Comparison of ENCODE assay signal across 8 cellular contexts in the genomic region with DNA sequence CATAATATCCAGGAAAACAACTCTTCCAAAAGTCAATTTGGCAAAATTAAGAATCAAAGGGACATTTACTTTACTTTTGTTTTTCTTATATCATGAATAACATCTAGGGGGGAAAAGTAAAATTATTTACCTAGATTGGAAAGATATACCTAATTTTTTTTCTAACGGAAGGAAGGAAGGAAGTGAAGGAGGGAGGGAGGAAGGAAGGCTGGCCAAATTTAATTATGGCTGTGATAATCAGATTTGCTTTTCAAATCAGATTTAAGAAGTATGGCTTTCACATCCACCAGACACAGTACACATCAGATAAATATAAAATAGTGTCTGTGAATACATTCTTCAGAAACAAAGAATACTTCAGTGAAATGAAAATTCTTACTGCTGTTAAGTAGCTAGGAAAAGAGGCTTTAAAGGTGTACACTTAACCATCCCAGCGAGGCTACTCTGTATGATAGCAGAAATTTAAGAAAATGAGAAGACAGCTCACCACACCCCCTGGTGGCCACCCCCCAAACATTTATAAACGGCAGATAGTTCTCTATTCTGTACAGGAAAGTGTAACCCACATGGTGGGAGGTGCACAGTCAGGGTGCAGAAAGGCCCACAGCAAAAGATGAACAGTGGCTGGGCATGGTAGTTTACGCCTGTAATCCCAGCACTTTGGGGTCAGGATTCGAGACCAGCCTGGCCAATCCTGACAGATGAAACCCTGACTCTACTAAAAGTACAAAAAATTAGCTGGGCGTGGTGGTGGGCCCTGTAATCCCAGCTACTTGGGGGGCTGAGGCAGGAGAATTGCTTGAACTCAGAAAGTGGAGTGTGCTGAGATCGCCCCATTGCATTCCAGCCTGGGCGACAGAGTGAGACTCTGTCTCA.
DNase-seq lines count a peak whose midpoint lies in the region; ATAC-seq and TF ChIP-seq lines count a peak whose summit lies in the region.

No MANE protein-coding gene starts in this region.

- H3K9ac ChIP-seq in BLaER1 = no peak overlapping the region

- H3K4me3 ChIP-seq in BLaER1 (no peak overlapping the region), cardiac fibroblast (replicated peaks in 1 of 2; ENCODE audit: low read depth in 2 of 2, low read length in 2 of 2) (no peak overlapping the region)

- peaks cover 50% of the 10 kb centered on the region for H3K36me3 ChIP-seq in BLaER1

- H3K27ac ChIP-seq in BLaER1 = peak overlapping the region; percentile 22; the same call in 1 of the 2 replicates

- H3K9me3 ChIP-seq in BLaER1 = no peaks in the 10 kb centered on the region

- H3K4me2 ChIP-seq in BLaER1 = peak overlapping the region; percentile 58

- peaks cover 24% of the 10 kb centered on the region for H3K4me1 ChIP-seq in BLaER1

- no peaks in the 10 kb centered on the region for H3K27me3 ChIP-seq in BLaER1

- peak; percentile 83 for ATAC-seq in GM21619 (IDR thresholded peaks at IDR 0.05; ENCODE audit: unreplicated experiment)
- no peak for ATAC-seq in HG02678 (IDR thresholded peaks at IDR 0.05; ENCODE audit: unreplicated experiment)

- TF ChIP-seq CTCF in cardiac fibroblast (IDR thresholded peaks at IDR 0.05; ENCODE audit: low read depth, low read length) = peak; percentile 74

- H4K20me1 ChIP-seq in BLaER1 = no peaks in the 10 kb centered on the region

- DNase-seq in NCI-H2227 treated with DMSO at 0.1 percent for 48 hours (lab: John Stamatoyannopoulos, UW) (peak; percentile 33), cardiac fibroblast (ENCODE audit: low read depth in 2 of 2) (peak; percentile 74 to 75), kidney tubule cell (ENCODE audit: low spot score) (peak; percentile 64)
- DNase-seq in activated CD4-positive, CD25-positive, alpha-beta regulatory T cell (lab: John Stamatoyannopoulos, UW) = peak; percentile 60 to 70 (median 63)
- DNase-seq in stimulated activated CD4-positive, alpha-beta T cell treated with anti-CD3 and anti-CD28 coated beads, Interleukin-4, amount 100 ng/mL, for 1 hour = peak; percentile 84

Comparison
In these comparisons a context has a peak if more than half of its experiments do, and no peak if none do; other contexts are left out.
1. DNase-seq: peak in every context shown above with its lines; median percentile 84 in stimulated activated CD4-positive, alpha-beta T cell treated with anti-CD3 and anti-CD28 coated beads, Interleukin-4, amount 100 ng/mL, for 1 hour; 74 in cardiac fibroblast; 64 in kidney tubule cell; 63 in activated CD4-positive, CD25-positive, alpha-beta regulatory T cell; 33 in NCI-H2227 treated with DMSO at 0.1 percent for 48 hours.